In the genomic region with DNA sequence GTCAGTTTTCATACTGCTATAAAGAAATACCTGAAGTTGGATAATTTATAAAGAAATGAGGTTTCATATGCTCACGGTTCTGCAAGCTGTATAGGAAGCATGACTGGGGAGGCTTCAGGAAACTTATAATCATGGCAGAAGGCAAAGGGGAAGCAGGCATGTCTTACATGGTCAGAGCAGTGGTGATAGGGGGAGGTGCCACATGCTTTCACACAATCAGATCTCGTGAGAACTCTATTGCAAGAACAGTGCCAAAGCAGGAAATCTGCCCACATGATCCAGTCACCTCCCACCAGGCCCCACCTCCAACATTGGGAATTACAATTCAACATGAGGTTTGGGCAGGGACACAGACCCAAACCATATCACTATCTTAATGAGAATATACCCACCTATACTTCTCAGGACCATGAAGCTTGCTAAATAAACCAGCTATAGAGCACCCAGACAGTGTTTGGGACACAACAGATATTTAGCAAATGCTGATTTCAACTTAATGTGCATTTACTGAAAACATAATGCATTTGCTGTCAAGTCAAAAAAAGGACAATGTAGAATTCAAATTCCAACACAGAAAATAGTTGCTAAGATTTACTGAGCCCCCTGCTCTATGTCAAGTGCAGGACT, we compare ENCODE assay signal across 1 cellular context.
TF ChIP-seq lines count a peak whose summit lies in the region.

No MANE protein-coding gene starts in this region.

TF ChIP-seq in GM12878, 131 proteins besides CTCF, POLR2A, EP300 and RAD21 (continued from another document):
- TF ChIP-seq ZNF592 (IDR thresholded peaks at IDR 0.05) (no peak), LARP7 (IDR thresholded peaks at IDR 0.05) (no peak), REST (IDR thresholded peaks at IDR 0.05; ENCODE audit: low read depth, low read length) (no peak), CEBPZ (IDR thresholded peaks at IDR 0.05; ENCODE audit: low read depth, low read length) (no peak), RBBP5 (conservative IDR thresholded peaks at IDR 0.05) (no peak), BHLHE40 (IDR thresholded peaks at IDR 0.05; ENCODE audit: borderline replicate concordance in 1 of 2, low read depth in 2 of 2, low read length in 1 of 2) (peak in 1 of 2 experiments; percentile 49; a peak in 1 of 4 replicates), NRF1 (conservative IDR thresholded peaks at IDR 0.05; ENCODE audit: low read depth, low read length) (no peak), TARDBP (IDR thresholded peaks at IDR 0.05; ENCODE audit: borderline replicate concordance) (no peak), SP1 (IDR thresholded peaks at IDR 0.05; ENCODE audit: low read depth, low read length) (no peak)
- TF ChIP-seq, protein P1, sequence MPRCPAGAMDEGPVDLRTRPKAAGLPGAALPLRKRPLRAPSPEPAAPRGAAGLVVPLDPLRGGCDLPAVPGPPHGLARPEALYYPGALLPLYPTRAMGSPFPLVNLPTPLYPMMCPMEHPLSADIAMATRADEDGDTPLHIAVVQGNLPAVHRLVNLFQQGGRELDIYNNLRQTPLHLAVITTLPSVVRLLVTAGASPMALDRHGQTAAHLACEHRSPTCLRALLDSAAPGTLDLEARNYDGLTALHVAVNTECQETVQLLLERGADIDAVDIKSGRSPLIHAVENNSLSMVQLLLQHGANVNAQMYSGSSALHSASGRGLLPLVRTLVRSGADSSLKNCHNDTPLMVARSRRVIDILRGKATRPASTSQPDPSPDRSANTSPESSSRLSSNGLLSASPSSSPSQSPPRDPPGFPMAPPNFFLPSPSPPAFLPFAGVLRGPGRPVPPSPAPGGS (IDR thresholded peaks at IDR 0.05; ENCODE audit: borderline replicate concordance, insufficient read depth, low read depth, low read length, poor library complexity, severe bottlenecking): no peak
